ENCODE assay signal across 6 cellular contexts in genomic region chr17:75271955-75272847, GRCh38. TPM values are rescaled to one million over a fixed set of nuclear protein-coding genes. Genes with fewer than 3 reads are reported as not detected.
DNase-seq lines count a peak whose midpoint lies in the region; ATAC-seq and TF ChIP-seq lines count a peak whose summit lies in the region.

No MANE protein-coding gene starts in this region.

- H3K4me3 Mint-ChIP-seq in activated naive CD8-positive, alpha-beta T cell treated with anti-CD3 and anti-CD28 coated beads, Interleukin-2, amount 10 ng/mL, durations not matched to agents 7 days and 5 days = peak overlapping the region; percentile 89
- peak overlapping the region; percentile 71 for H3K4me3 Mint-ChIP-seq in mesothelial cell of epicardium

- no peak overlapping the region for H3K27ac ChIP-seq in HUES48 (ENCODE audit: low read depth, low read length)

- H3K4me1 ChIP-seq in HUES48 (ENCODE audit: control insufficient read depth, insufficient read depth, low read length) = peaks cover 5% of the 10 kb centered on the region; the same call in 1 of the 2 replicates

- H3K27me3 ChIP-seq in HUES48 (ENCODE audit: control insufficient read depth, insufficient read depth, low read length) = no peaks in the 10 kb centered on the region

- peaks cover 23% of the 10 kb centered on the region for H3K36me3 ChIP-seq in HUES48 (ENCODE audit: control insufficient read depth, insufficient read depth, low read length)

- ATAC-seq in activated naive CD8-positive, alpha-beta T cell treated with anti-CD3 and anti-CD28 coated beads, Interleukin-2, amount 10 ng/mL, durations not matched to agents 7 days and 5 days (ENCODE audit: low read depth) = no peak
- no peak for ATAC-seq in HG02981 (IDR thresholded peaks at IDR 0.05; ENCODE audit: unreplicated experiment)

- H3K9ac ChIP-seq in HUES48 (ENCODE audit: low read depth, low read length) = no peak overlapping the region

- H3K27ac Mint-ChIP-seq in activated naive CD8-positive, alpha-beta T cell treated with anti-CD3 and anti-CD28 coated beads, Interleukin-2, amount 10 ng/mL, durations not matched to agents 7 days and 5 days = peak overlapping the region; percentile 89
- H3K27ac Mint-ChIP-seq in mesothelial cell of epicardium = peak overlapping the region; percentile 8

- peaks cover 28% of the 10 kb centered on the region for H3K4me1 Mint-ChIP-seq in activated naive CD8-positive, alpha-beta T cell treated with anti-CD3 and anti-CD28 coated beads, Interleukin-2, amount 10 ng/mL, durations not matched to agents 7 days and 5 days
- peaks cover 17% of the 10 kb centered on the region for H3K4me1 Mint-ChIP-seq in mesothelial cell of epicardium

- H3K27me3 Mint-ChIP-seq in activated naive CD8-positive, alpha-beta T cell treated with anti-CD3 and anti-CD28 coated beads, Interleukin-2, amount 10 ng/mL, durations not matched to agents 7 days and 5 days = no peaks in the 10 kb centered on the region
- no peaks in the 10 kb centered on the region for H3K27me3 Mint-ChIP-seq in mesothelial cell of epicardium (ENCODE audit: low read depth)

- H3K9me3 ChIP-seq in HUES48 (ENCODE audit: control insufficient read depth, insufficient read depth, low read length) = no peaks in the 10 kb centered on the region

- DNase-seq in activated naive CD8-positive, alpha-beta T cell treated with anti-CD3 and anti-CD28 coated beads, Interleukin-2, amount 10 ng/mL, durations not matched to agents 7 days and 5 days = no peak
- DNase-seq in mesothelial cell of epicardium (ENCODE audit: low spot score in 2 of 2, unreplicated experiment in 2 of 2) (no peak), putamen (ENCODE audit: low spot score) (no peak), NCI-H1105 (lab: John Stamatoyannopoulos, UW) (no peak)

- peak overlapping the region; percentile 94 for H3K4me3 ChIP-seq in HUES48 (ENCODE audit: low read depth, low read length)

- no peak for TF ChIP-seq CTCF in mesothelial cell of epicardium (IDR thresholded peaks at IDR 0.05; ENCODE audit: unreplicated experiment)

- H3K36me3 Mint-ChIP-seq in activated naive CD8-positive, alpha-beta T cell treated with anti-CD3 and anti-CD28 coated beads, Interleukin-2, amount 10 ng/mL, durations not matched to agents 7 days and 5 days = peaks cover 10% of the 10 kb centered on the region
- no peaks in the 10 kb centered on the region for H3K36me3 Mint-ChIP-seq in mesothelial cell of epicardium

- POLR2A ChIA-PET in activated naive CD8-positive, alpha-beta T cell treated with anti-CD3 and anti-CD28 coated beads, Interleukin-2, amount 10 ng/mL, durations not matched to agents 7 days and 5 days (lab: Charles Lee) = interaction anchor here (1.3 to 6.7 kb wide), 9 partner anchors 12 to 216 kb away, joined by 3 to 138 read pairs (median 11); partner anchors contain the start of genes GGA3, GRB2, MRPS7 and SLC25A19

- no peaks in the 10 kb centered on the region for H3K9me3 Mint-ChIP-seq in activated naive CD8-positive, alpha-beta T cell treated with anti-CD3 and anti-CD28 coated beads, Interleukin-2, amount 10 ng/mL, durations not matched to agents 7 days and 5 days
- H3K9me3 Mint-ChIP-seq in mesothelial cell of epicardium = no peaks in the 10 kb centered on the region

RNA-seq across cellular contexts. Expression of gene MIF4GD, which starts 1.2 kb away (rescaled TPM):
- 10 to 100 TPM; 44.4 to 44.8 TPM for total RNA-seq in activated naive CD8-positive, alpha-beta T cell treated with anti-CD3 and anti-CD28 coated beads, Interleukin-2, amount 10 ng/mL, durations not matched to agents 7 days and 5 days
- total RNA-seq in mesothelial cell of epicardium = 10.6 to 11.5 TPM (median 11.2 TPM) in 3 replicates

RNA-seq across cellular contexts. Expression of gene MRPS7, which starts 10.5 kb away (rescaled TPM):
- total RNA-seq in activated naive CD8-positive, alpha-beta T cell treated with anti-CD3 and anti-CD28 coated beads, Interleukin-2, amount 10 ng/mL, durations not matched to agents 7 days and 5 days = 10 to 100 TPM; 34.0 to 36.1 TPM
- total RNA-seq in mesothelial cell of epicardium = 44.2 to 49.2 TPM (median 45.3 TPM) in 3 replicates

RNA-seq across cellular contexts. Expression of gene GGA3, which starts 10.8 kb away (rescaled TPM):
- 10 to 100 TPM; 92.9 to 95.2 TPM for total RNA-seq in activated naive CD8-positive, alpha-beta T cell treated with anti-CD3 and anti-CD28 coated beads, Interleukin-2, amount 10 ng/mL, durations not matched to agents 7 days and 5 days
- 54.6 to 61.2 TPM (median 58.3 TPM) in 3 replicates for total RNA-seq in mesothelial cell of epicardium

RNA-seq across cellular contexts. Expression of gene SLC25A19, which starts 17.0 kb away (rescaled TPM):
- total RNA-seq in activated naive CD8-positive, alpha-beta T cell treated with anti-CD3 and anti-CD28 coated beads, Interleukin-2, amount 10 ng/mL, durations not matched to agents 7 days and 5 days = 10 to 100 TPM; 26.7 to 27.9 TPM
- 9.8 to 10.4 TPM (median 10.3 TPM) in 3 replicates for total RNA-seq in mesothelial cell of epicardium
